Comparison of ENCODE assay signal across 1 cellular context in genomic region chr11:95255523-95256165, GRCh38.
TF ChIP-seq lines count a peak whose summit lies in the region.

No MANE protein-coding gene starts in this region.

TF ChIP-seq in SK-N-SH, 30 proteins besides CTCF, POLR2A, EP300 and RAD21 (continued from another document):
- TF ChIP-seq, protein P1, sequence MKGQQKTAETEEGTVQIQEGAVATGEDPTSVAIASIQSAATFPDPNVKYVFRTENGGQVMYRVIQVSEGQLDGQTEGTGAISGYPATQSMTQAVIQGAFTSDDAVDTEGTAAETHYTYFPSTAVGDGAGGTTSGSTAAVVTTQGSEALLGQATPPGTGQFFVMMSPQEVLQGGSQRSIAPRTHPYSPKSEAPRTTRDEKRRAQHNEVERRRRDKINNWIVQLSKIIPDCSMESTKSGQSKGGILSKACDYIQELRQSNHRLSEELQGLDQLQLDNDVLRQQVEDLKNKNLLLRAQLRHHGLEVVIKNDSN (IDR thresholded peaks at IDR 0.05; ENCODE audit: borderline replicate concordance, low read depth): no peak
